Comparison of ENCODE assay signal across 8 cellular contexts in genomic region chr1:146409402-146409801, GRCh38.
A peak's percentile ranks its signal among the peaks of the same experiment; 100 is the strongest.
DNase-seq lines count a peak whose midpoint lies in the region; ATAC-seq and TF ChIP-seq lines count a peak whose summit lies in the region.
"Not testable (repeated sequence)": the region's sequence is repeated elsewhere in the genome, so short reads cannot be mapped to it uniquely, and the experiment has no call there.

No MANE protein-coding gene starts in this region.

- intact Hi-C loops in esophagus squamous epithelium (cut with DNase I), result not testable (repeated sequence)

- peak; percentile 89 for ATAC-seq in omental fat pad (ENCODE audit: low FRiP score)

- H3K4me3 ChIP-seq in Jurkat, Clone E6-1 (ENCODE audit: low read length), result not testable (repeated sequence)
- peak overlapping the region in 3 of 4 donors; percentile 37 to 53 (median 37) for H3K4me3 ChIP-seq in esophagus squamous epithelium
- peak overlapping the region; percentile 6 for H3K4me3 ChIP-seq in kidney epithelial cell (ENCODE audit: low read depth, low read length)
- H3K4me3 ChIP-seq in tibial nerve, result peak overlapping the region in 1 of 4 donors; percentile 23

- DNase-seq in ELR (ENCODE audit: low read depth) (peak; percentile 72), SK-N-DZ (ENCODE audit: low spot score) (peak; percentile 84), kidney epithelial cell (ENCODE audit: low read depth) (peak; percentile 21), tibial nerve (ENCODE audit: low spot score in 2 of 2) (peak in 1 of 2 donors; percentile 12)
- peak; percentile 40 for DNase-seq in Jurkat, Clone E6-1 (ENCODE audit: low read depth, low spot score)
- not testable (repeated sequence) for DNase-seq in esophagus squamous epithelium (lab: John Stamatoyannopoulos, UW); omental fat pad (ENCODE audit: low spot score)

- not testable (repeated sequence) for H3K4me1 ChIP-seq in esophagus squamous epithelium, tibial nerve

- H3K27ac ChIP-seq in angular gyrus (ENCODE audit: low read depth, low read length), result peak overlapping the region; percentile 62
- H3K27ac ChIP-seq in esophagus squamous epithelium, result peak overlapping the region; percentile 77 to 84 (median 80)
- peak overlapping the region; percentile 30 to 84 (median 66) for H3K27ac ChIP-seq in tibial nerve

- no CpG with 5 or more reads among the region's 18 CpGs for WGBS in esophagus squamous epithelium, 2 donors
- WGBS in tibial nerve, 2 donors, result 0 to 20% methylated on average over 1 of the region's 18 CpGs

- TF ChIP-seq EP300 in tibial nerve (IDR thresholded peaks at IDR 0.05), result not testable (repeated sequence)

- TF ChIP-seq CTCF in esophagus squamous epithelium (IDR thresholded peaks at IDR 0.05); kidney epithelial cell (IDR thresholded peaks at IDR 0.05; ENCODE audit: insufficient read depth, low read length, poor library complexity, severe bottlenecking); omental fat pad (IDR thresholded peaks at IDR 0.05); tibial nerve (IDR thresholded peaks at IDR 0.05): not testable (repeated sequence)

- not testable (repeated sequence) for TF ChIP-seq POLR2A in esophagus squamous epithelium (IDR thresholded peaks at IDR 0.05); tibial nerve (IDR thresholded peaks at IDR 0.05)

- H3K36me3 ChIP-seq in esophagus squamous epithelium; kidney epithelial cell (ENCODE audit: control insufficient read depth, insufficient read depth, low read length); tibial nerve: not testable (repeated sequence)

- H3K27me3 ChIP-seq in esophagus squamous epithelium; kidney epithelial cell (ENCODE audit: control insufficient read depth, insufficient read depth, low read length); tibial nerve: not testable (repeated sequence)

- not testable (repeated sequence) for H3K9me3 ChIP-seq in esophagus squamous epithelium, tibial nerve
